ENCODE assay signal across 9 cellular contexts in genomic region chr5:69048233-69048632, GRCh38. TPM values are rescaled to one million over a fixed set of nuclear protein-coding genes. Genes with fewer than 3 reads are reported as not detected.
A peak's percentile ranks its signal among the peaks of the same experiment; 100 is the strongest.
DNase-seq lines count a peak whose midpoint lies in the region; ATAC-seq and TF ChIP-seq lines count a peak whose summit lies in the region.
"Had no signal": no experiment of that assay in that cellular context is flagged by ENCODE, and none has a peak within 500 bp of the region (broad histone marks: within the 10 kb centered on the region; RNA-seq: fewer than 3 reads in every experiment).

No MANE protein-coding gene starts in this region.

- DNase-seq in GM10266 (ENCODE audit: extremely low spot score) (no peak), brain microvascular endothelial cell (no peak), neural crest cell (ENCODE audit: low read depth, low spot score) (no peak), tibial artery (no peak)
- DNase-seq in activated T-cell treated with anti-CD3 and anti-CD28 coated beads, Interleukin-2, amount 50 U/mL, for 48 hours, result no peak
- no peak for DNase-seq in T-helper 2 cell treated with Interferon-gamma antibody and Interleukin-4, amounts not matched to agents 5 μg/mL and 100 μg/mL, for 36 hours (ENCODE audit: low spot score)
- DNase-seq: stimulated activated CD4-positive, alpha-beta T cell treated with anti-CD3 and anti-CD28 coated beads, Interleukin-1b, Interleukin-23, amount 100 ng/mL, for 48 hours had no signal

- no peak overlapping the region for H3K4me3 ChIP-seq in Loucy (ENCODE audit: low read length, poor library complexity, severe bottlenecking)
- no peak overlapping the region for H3K4me3 ChIP-seq in brain microvascular endothelial cell (ENCODE audit: low read depth, low read length)
- no peak overlapping the region for H3K4me3 ChIP-seq in tibial artery

- no peak overlapping the region for H3K27ac ChIP-seq in brain microvascular endothelial cell
- no peak overlapping the region for H3K27ac ChIP-seq in tibial artery

- H3K36me3 ChIP-seq in Loucy (ENCODE audit: insufficient read depth, low read length) (no peaks in the 10 kb centered on the region), brain microvascular endothelial cell (replicated peaks) (no peaks in the 10 kb centered on the region), tibial artery (no peaks in the 10 kb centered on the region)

- no peak overlapping the region for H2AFZ ChIP-seq in Loucy (ENCODE audit: low read length)

- H3K9ac ChIP-seq in Loucy (ENCODE audit: low read depth, low read length, poor library complexity, severe bottlenecking), result no peak overlapping the region

- H3K36me3 Mint-ChIP-seq in neural crest cell (ENCODE audit: low read depth), result no peaks in the 10 kb centered on the region
- no peaks in the 10 kb centered on the region for H3K36me3 Mint-ChIP-seq in T-helper 2 cell treated with Interferon-gamma antibody and Interleukin-4, amounts not matched to agents 5 μg/mL and 100 μg/mL, for 36 hours (ENCODE audit: low read depth)

- intact Hi-C loops in tibial artery (cut with DNase I; ENCODE audit: low total_unique reads), result no loop called here

- H4K20me1 ChIP-seq in Loucy (ENCODE audit: insufficient read depth, low read length, poor library complexity, severe bottlenecking), result no peaks in the 10 kb centered on the region

- no peaks in the 10 kb centered on the region for H3K9me3 Mint-ChIP-seq in neural crest cell
- H3K9me3 Mint-ChIP-seq in T-helper 2 cell treated with Interferon-gamma antibody and Interleukin-4, amounts not matched to agents 5 μg/mL and 100 μg/mL, for 36 hours, result no peaks in the 10 kb centered on the region

- no peak for ATAC-seq in GM21723 (IDR thresholded peaks at IDR 0.05; ENCODE audit: unreplicated experiment)

- no peaks in the 10 kb centered on the region for H3K27me3 ChIP-seq in Loucy (ENCODE audit: insufficient read depth, low read length, poor library complexity, severe bottlenecking)
- no peaks in the 10 kb centered on the region for H3K27me3 ChIP-seq in brain microvascular endothelial cell (replicated peaks)
- H3K27me3 ChIP-seq in tibial artery, result no peaks in the 10 kb centered on the region

- peak; percentile 13 for TF ChIP-seq CTCF in GM10266 (IDR thresholded peaks at IDR 0.05; ENCODE audit: control insufficient read depth, insufficient read depth, low read depth, missing control alignments)
- peak; percentile 73 for TF ChIP-seq CTCF in Loucy (conservative IDR thresholded peaks at IDR 0.05; ENCODE audit: low read length)
- peak; percentile 40 for TF ChIP-seq CTCF in brain microvascular endothelial cell (IDR thresholded peaks at IDR 0.05; ENCODE audit: low read depth, low read length, missing control alignments)
- peak; percentile 44 for TF ChIP-seq CTCF in neural crest cell (conservative IDR thresholded peaks at IDR 0.05)
- no peak for TF ChIP-seq CTCF in tibial artery (IDR thresholded peaks at IDR 0.05)

- H3K27me3 Mint-ChIP-seq in neural crest cell (ENCODE audit: low read depth), result no peaks in the 10 kb centered on the region
- no peaks in the 10 kb centered on the region for H3K27me3 Mint-ChIP-seq in T-helper 2 cell treated with Interferon-gamma antibody and Interleukin-4, amounts not matched to agents 5 μg/mL and 100 μg/mL, for 36 hours (ENCODE audit: low read depth)

- H3K79me2 ChIP-seq in Loucy (ENCODE audit: insufficient read depth, low read length), result no peaks in the 10 kb centered on the region

- no peaks in the 10 kb centered on the region for H3F3A ChIP-seq in Loucy (ENCODE audit: low read depth)

- peaks cover 10% of the 10 kb centered on the region for H3K4me1 Mint-ChIP-seq in neural crest cell
- no peaks in the 10 kb centered on the region for H3K4me1 Mint-ChIP-seq in T-helper 2 cell treated with Interferon-gamma antibody and Interleukin-4, amounts not matched to agents 5 μg/mL and 100 μg/mL, for 36 hours (ENCODE audit: low read depth)

- H3K9me2 ChIP-seq in Loucy (replicated peaks; ENCODE audit: low read depth, low read length), result no peaks in the 10 kb centered on the region

- in situ Hi-C loops in brain microvascular endothelial cell (cut with HindIII; ENCODE audit: low pct_ligation_motif_present, low sequenced_read_pairs), result no loop called here

- H3K4me1 ChIP-seq in Loucy (ENCODE audit: insufficient read depth, low read length, poor library complexity, severe bottlenecking) (peaks cover 3% of the 10 kb centered on the region), tibial artery (peaks cover 0 to 4% (median 0%) of the 10 kb centered on the region in 4 donors)

- no peak overlapping the region for H3K4me2 ChIP-seq in Loucy (ENCODE audit: low read depth, low read length, poor library complexity, severe bottlenecking)

- H3K27ac Mint-ChIP-seq in neural crest cell (ENCODE audit: unreplicated experiment), result no peak overlapping the region
- no peak overlapping the region for H3K27ac Mint-ChIP-seq in T-helper 2 cell treated with Interferon-gamma antibody and Interleukin-4, amounts not matched to agents 5 μg/mL and 100 μg/mL, for 36 hours

- H3K4me3 Mint-ChIP-seq in neural crest cell, result no peak overlapping the region
- no peak overlapping the region for H3K4me3 Mint-ChIP-seq in T-helper 2 cell treated with Interferon-gamma antibody and Interleukin-4, amounts not matched to agents 5 μg/mL and 100 μg/mL, for 36 hours

- H3K9me3 ChIP-seq in Loucy (ENCODE audit: insufficient read depth, low read depth, low read length), result no peaks in the 10 kb centered on the region
- no peaks in the 10 kb centered on the region for H3K9me3 ChIP-seq in tibial artery

RNA-seq across cellular contexts. Expression of gene SLC30A5, which starts 45.6 kb away (rescaled TPM):
- 37.3 and 43.9 TPM in 2 replicates for total RNA-seq in neural crest cell

Comparison
In these comparisons a context has a peak if more than half of its experiments do, and no peak if none do; other contexts are left out.
1. CTCF ChIP-seq: peak in GM10266 (single experiment), Loucy (single experiment), brain microvascular endothelial cell (single experiment) and neural crest cell (single experiment); none in tibial artery (0 of 2).